Comparison of ENCODE assay signal across 7 cellular contexts in the genomic region with DNA sequence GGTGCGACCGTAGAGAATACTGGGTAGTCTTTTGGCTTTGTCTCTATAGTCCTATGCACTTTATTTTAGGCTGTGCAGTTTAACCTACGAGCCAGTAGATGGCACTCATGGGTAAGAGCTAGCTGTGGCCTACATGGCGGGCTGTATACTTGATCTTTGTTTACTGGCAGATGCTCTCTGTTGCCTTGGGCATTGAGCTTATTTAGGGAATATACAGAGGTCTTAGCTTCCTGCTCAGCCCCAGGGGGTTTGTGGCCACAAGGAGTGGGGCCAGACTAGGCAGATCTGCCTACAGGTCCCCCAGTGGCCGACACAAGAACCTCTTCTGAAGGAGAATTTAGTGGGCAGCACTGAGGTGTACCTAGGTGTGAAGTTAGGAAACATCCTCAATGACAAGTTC.
DNase-seq lines count a peak whose midpoint lies in the region; ATAC-seq, FAIRE-seq and TF ChIP-seq lines count a peak whose summit lies in the region.

No MANE protein-coding gene starts in this region.

- DNase-seq in GM12864 (ENCODE audit: low read depth) = peak; percentile 5
- DNase-seq in NCI-H82 (lab: John Stamatoyannopoulos, UW) = peak; percentile 87
- peak; percentile 21 for DNase-seq in bronchial epithelial cell (ENCODE audit: low read depth)
- peak; percentile 31 for DNase-seq in left kidney (ENCODE audit: low read depth, low spot score)
- no peak for DNase-seq in upper lobe of right lung

- H3K4me3 ChIP-seq in GM12864 (ENCODE audit: low read depth, low read length) = no peak overlapping the region
- no peak overlapping the region for H3K4me3 ChIP-seq in bronchial epithelial cell (ENCODE audit: low read depth, low read length)
- no peak overlapping the region for H3K4me3 ChIP-seq in upper lobe of right lung

- no peak overlapping the region for H3K27ac ChIP-seq in upper lobe of right lung

- H3K4me1 ChIP-seq in upper lobe of right lung = no peaks in the 10 kb centered on the region

- FAIRE-seq in bronchial epithelial cell (lab: Jason Lieb, UNC) = no peak

- intact Hi-C loops in upper lobe of right lung (cut with DNase I) = no loop called here

- peak; percentile 99 for ATAC-seq in GM21526 (IDR thresholded peaks at IDR 0.05; ENCODE audit: low FRiP score, unreplicated experiment)
- ATAC-seq in HG03558 (IDR thresholded peaks at IDR 0.05; ENCODE audit: extremely low read depth, unreplicated experiment) = peak; percentile 98
- peak; percentile 89 for ATAC-seq in upper lobe of right lung

- H3K27me3 ChIP-seq in bronchial epithelial cell (ENCODE audit: control insufficient read depth, insufficient read depth, low read length) = no peaks in the 10 kb centered on the region
- H3K27me3 ChIP-seq in upper lobe of right lung = no peaks in the 10 kb centered on the region

- no peaks in the 10 kb centered on the region for H3K9me3 ChIP-seq in upper lobe of right lung

- peak; percentile 70 for TF ChIP-seq CTCF in GM12864 (IDR thresholded peaks at IDR 0.05; ENCODE audit: low read depth, low read length, missing control alignments)
- TF ChIP-seq CTCF in bronchial epithelial cell (IDR thresholded peaks at IDR 0.05; ENCODE audit: insufficient read depth, low read length, severe bottlenecking) = peak; percentile 69
- TF ChIP-seq CTCF in upper lobe of right lung (IDR thresholded peaks at IDR 0.05) = peak; percentile 71

- no peaks in the 10 kb centered on the region for H3K36me3 ChIP-seq in bronchial epithelial cell (ENCODE audit: control insufficient read depth, insufficient read depth, low read length)
- no peaks in the 10 kb centered on the region for H3K36me3 ChIP-seq in upper lobe of right lung
